In the genomic region with DNA sequence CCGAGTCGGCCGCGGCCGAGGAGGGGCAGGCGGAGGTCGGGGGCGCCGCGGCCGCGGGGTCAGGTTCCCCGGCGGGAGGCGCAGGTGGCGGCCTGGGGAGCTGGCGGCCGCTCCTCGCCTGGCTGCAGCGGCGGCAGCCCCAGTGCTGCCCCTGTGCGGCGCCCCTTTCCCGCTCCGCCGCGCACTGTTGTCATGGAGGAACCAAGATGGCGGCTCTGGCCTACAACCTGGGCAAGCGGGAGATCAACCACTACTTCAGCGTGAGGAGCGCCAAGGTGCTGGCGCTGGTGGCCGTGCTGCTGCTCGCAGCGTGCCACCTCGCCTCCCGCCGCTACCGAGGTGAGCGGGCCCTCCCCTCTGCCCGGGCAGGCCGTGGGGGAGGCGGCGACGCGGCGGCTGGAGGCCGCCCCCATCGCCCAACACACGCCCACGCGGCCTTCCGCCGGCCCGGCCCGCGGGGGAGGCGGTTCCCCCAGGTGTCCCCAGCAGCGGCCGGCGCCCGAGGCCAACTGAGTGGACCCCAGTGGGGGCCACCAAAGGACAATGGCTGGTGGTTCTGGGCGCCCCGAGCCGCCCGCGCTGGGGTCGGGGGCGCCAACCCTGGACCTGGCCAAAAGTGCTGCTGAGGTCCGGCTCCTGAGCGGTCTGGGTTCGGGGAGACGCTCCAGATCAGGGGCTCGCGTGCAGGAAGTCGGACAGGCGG, we compare ENCODE assay signal across 8 cellular contexts. TPM values are rescaled to one million over a fixed set of nuclear protein-coding genes. Genes with fewer than 3 reads are reported as not detected.
DNase-seq lines count a peak whose midpoint lies in the region; ATAC-seq, FAIRE-seq and TF ChIP-seq lines count a peak whose summit lies in the region.

No MANE protein-coding gene starts in this region.

- H3K27me3 ChIP-seq in GM12878 (replicated peaks in 1 of 2; ENCODE audit: control insufficient read depth in 2 of 2, insufficient read depth in 2 of 2, low read length in 1 of 2), result no peaks in the 10 kb centered on the region

- peak in 2 of 3 experiments; percentile 16 to 36; a peak in 2 of 6 replicates for TF ChIP-seq CTCF in GM12878 (IDR thresholded peaks at IDR 0.05 in 2 of 3, conservative IDR thresholded peaks at IDR 0.05 in 1 of 3; ENCODE audit: control insufficient read depth in 2 of 3, extremely low read depth in 1 of 3, insufficient read depth in 1 of 3, low read depth in 3 of 3, low read length in 3 of 3)

- intact Hi-C loops in GM12878 (cut with micrococcal nuclease; ENCODE audit: unreplicated experiment), result loop anchor here (5.0 kb wide), 2 partner anchors 147 to 992 kb away; partner anchors contain the start of gene SGCE

- CTCF ChIA-PET in GM12878 (lab: Yijun Ruan, JAX), result no interaction called here

- RAD21 ChIA-PET in GM12878 (lab: Charles Lee; ENCODE audit: unreplicated experiment), result interaction anchor here (1.8 kb wide), 1 partner anchor 59 kb away, joined by 4 read pairs; no protein-coding TSS in a partner anchor

- peak overlapping the region; percentile 94 for H3K4me2 ChIP-seq in GM12878 (ENCODE audit: control insufficient read depth, insufficient read depth)

- FAIRE-seq in GM12878 (lab: Jason Lieb, UNC), result no peak

- TF ChIP-seq EP300 in GM12878 (IDR thresholded peaks at IDR 0.05; ENCODE audit: borderline replicate concordance in 1 of 2, control insufficient read depth in 1 of 2, low read depth in 2 of 2, low read length in 2 of 2), result peak in 1 of 2 experiments; percentile 37; a peak in 1 of 4 replicates

- H3K79me2 ChIP-seq in GM12878 (ENCODE audit: control insufficient read depth, insufficient read depth, low read length), result peaks cover 27% of the 10 kb centered on the region

- no TSS peak for BruUV-seq in GM12878 (replicated peaks; lab: Mats Ljungman, UMichigan)

- peak overlapping the region; percentile 84 for H3K9ac ChIP-seq in GM12878 (ENCODE audit: control insufficient read depth, insufficient read depth, low read length)

- H3K4me1 ChIP-seq in GM12878 (ENCODE audit: control insufficient read depth, insufficient read depth, low read length), result peaks cover 14% of the 10 kb centered on the region

- WGBS in GM12878 (ENCODE audit: insufficient coverage, insufficient replicate concordance, low lambda C conversion rate, missing lambda C conversion rate), result under 1% methylated on average over 66 of the region's 77 CpGs

- H4K20me1 ChIP-seq in GM12878 (ENCODE audit: control insufficient read depth, insufficient read depth), result no peaks in the 10 kb centered on the region

- POLR2A ChIA-PET in GM12878 (lab: Charles Lee), result interaction anchor here (1.0 to 2.9 kb wide), 2 partner anchors 57 to 148 kb away, joined by 3 to 9 read pairs; no protein-coding TSS in a partner anchor

- SMC1A ChIA-PET in GM12878 (lab: Charles Lee; ENCODE audit: uncharacterized antibody, unreplicated experiment), result no interaction called here

- peak overlapping the region; percentile 79 for H3K27ac ChIP-seq in GM12878 (ENCODE audit: control insufficient read depth, insufficient read depth)

- peak overlapping the region; percentile 98 for H2AFZ ChIP-seq in GM12878 (ENCODE audit: control insufficient read depth, low read depth, low read length)

- no peaks in the 10 kb centered on the region for H3K9me3 ChIP-seq in GM12878 (replicated peaks; ENCODE audit: control insufficient read depth, insufficient read depth, low read length)

- H3K4me3 ChIP-seq in GM12878 (peak overlapping the region; percentile 71), iPS-11a (ENCODE audit: low read depth, low read length) (peak overlapping the region; percentile 78), skeletal muscle cell (ENCODE audit: low read depth, low read length) (peak overlapping the region; percentile 73)

- peak; percentile 85 for TF ChIP-seq POLR2A in GM12878 (IDR thresholded peaks at IDR 0.05; ENCODE audit: low read depth, low read length)

- DNase-seq in NCI-H2081 (lab: John Stamatoyannopoulos, UW), result peak; percentile 84 to 92
- no peak for DNase-seq in NCI-H2081 treated with DMSO at 0.1 percent for 48 hours (lab: John Stamatoyannopoulos, UW)
- peak; percentile 57 for DNase-seq in NCI-H1417 treated with DMSO at 0.1 percent for 48 hours (lab: John Stamatoyannopoulos, UW)
- peak; percentile 17 for DNase-seq in T1000 (lab: John Stamatoyannopoulos, UW)
- DNase-seq in GM12878 (ENCODE audit: low read depth, low spot score), result peak; percentile 27
- no peak for DNase-seq in skeletal muscle cell (ENCODE audit: low read depth)

- no peak for TF ChIP-seq RAD21 in GM12878 (IDR thresholded peaks at IDR 0.05; ENCODE audit: insufficient read depth, low read depth, low read length)

- H3K36me3 ChIP-seq in GM12878 (ENCODE audit: control insufficient read depth in 2 of 2, insufficient read depth in 2 of 2, low read length in 1 of 2), result no peaks in the 10 kb centered on the region

- in situ Hi-C loops in GM12878 (cut with MboI), result no loop called here

- ATAC-seq in HG02852 (IDR thresholded peaks at IDR 0.05; ENCODE audit: unreplicated experiment) (peak; percentile 79), GM12878 (peak; percentile 80)

TF ChIP-seq in GM12878, 131 proteins besides CTCF, POLR2A, EP300 and RAD21 (continues in another document):
- no peak for TF ChIP-seq TCF7 (IDR thresholded peaks at IDR 0.05; ENCODE audit: borderline replicate concordance)
- no peak; the same call in 1 of the 2 replicates for TF ChIP-seq TCF3 (IDR thresholded peaks at IDR 0.05; ENCODE audit: borderline replicate concordance, insufficient read depth, low read depth, low read length)
- TF ChIP-seq ZNF217 (IDR thresholded peaks at IDR 0.05), result peak; percentile 26; the same call in 1 of the 2 replicates
- TF ChIP-seq JUNB (IDR thresholded peaks at IDR 0.05), result no peak
- TF ChIP-seq SIN3A (IDR thresholded peaks at IDR 0.05; ENCODE audit: low read depth, low read length), result peak; percentile 68; the same call in 1 of the 2 replicates
- TF ChIP-seq NFXL1 (IDR thresholded peaks at IDR 0.05; ENCODE audit: borderline replicate concordance), result 0 out of 2 replicates have a peak, but pooled peaks have one; percentile 27
- TF ChIP-seq, protein P1, sequence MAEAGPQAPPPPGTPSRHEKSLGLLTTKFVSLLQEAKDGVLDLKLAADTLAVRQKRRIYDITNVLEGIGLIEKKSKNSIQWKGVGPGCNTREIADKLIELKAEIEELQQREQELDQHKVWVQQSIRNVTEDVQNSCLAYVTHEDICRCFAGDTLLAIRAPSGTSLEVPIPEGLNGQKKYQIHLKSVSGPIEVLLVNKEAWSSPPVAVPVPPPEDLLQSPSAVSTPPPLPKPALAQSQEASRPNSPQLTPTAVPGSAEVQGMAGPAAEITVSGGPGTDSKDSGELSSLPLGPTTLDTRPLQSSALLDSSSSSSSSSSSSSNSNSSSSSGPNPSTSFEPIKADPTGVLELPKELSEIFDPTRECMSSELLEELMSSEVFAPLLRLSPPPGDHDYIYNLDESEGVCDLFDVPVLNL (IDR thresholded peaks at IDR 0.05; ENCODE audit: low read depth, low read length), result no peak
- no peak for TF ChIP-seq RELB (IDR thresholded peaks at IDR 0.05; ENCODE audit: low read depth)
- TF ChIP-seq SRF (IDR thresholded peaks at IDR 0.05; ENCODE audit: low read depth in 2 of 2, low read length in 2 of 2), result no peak
- no peak for TF ChIP-seq ZBED1 (IDR thresholded peaks at IDR 0.05; ENCODE audit: borderline replicate concordance)
- no peak for TF ChIP-seq POLR2AphosphoS2 (IDR thresholded peaks at IDR 0.05; ENCODE audit: low read depth, low read length)
- no peak for TF ChIP-seq MEF2B (IDR thresholded peaks at IDR 0.05; ENCODE audit: partially characterized antibody, poor library complexity, severe bottlenecking)
- no peak for TF ChIP-seq NRF1 (conservative IDR thresholded peaks at IDR 0.05; ENCODE audit: low read depth, low read length)
- no peak for TF ChIP-seq IRF4 (IDR thresholded peaks at IDR 0.05; ENCODE audit: low read depth, low read length)
- TF ChIP-seq CHD2 (IDR thresholded peaks at IDR 0.05; ENCODE audit: borderline replicate concordance, low read depth, low read length), result 0 out of 2 replicates have a peak, but pooled peaks have one; percentile 36
- TF ChIP-seq JUND (IDR thresholded peaks at IDR 0.05; ENCODE audit: low read depth, low read length), result no peak

RNA-seq across cellular contexts. Expression of gene CASD1, which starts 0.4 kb away (rescaled TPM):
- 71.6 and 76.7 TPM in 2 replicates for total RNA-seq in GM12878 (2013; cell fraction: nucleolus; rRNA removed)
- total RNA-seq in GM12878 (2014; rRNA removed) (12.6 and 15.5 TPM in 2 replicates), GM12878 (2014; rRNA removed; fragmentation: Illumina TruSeq; extraction: Trizol) (11.6 and 12.6 TPM in 2 replicates), GM12878 (2021) (11.4 and 11.8 TPM in 2 replicates)
- polyA plus RNA-seq in GM12878 (2011; ENCODE audit: low read depth), result 2.9 TPM
- polyA plus RNA-seq in GM12878 (2011; rRNA removed) (18.6 and 32.6 TPM in 2 replicates), GM12878 (2014; fragmentation: Illumina TruSeq; extraction: Trizol) (13.0 and 16.4 TPM in 2 replicates), GM12878 (2014; fragmentation: Nextera tagmentation; extraction: Ambion mirVana) (1 to 10 TPM; 4.0 to 7.1 TPM), GM12878 (2014; rRNA removed) (6.4 and 10.0 TPM in 2 replicates), GM12878 (2016; fragmentation: Nextera tagmentation; extraction: Ambion mirVana) (1 to 10 TPM; 5.0 to 7.5 TPM)
- 4.2 and 4.7 TPM in 2 replicates for polyA plus RNA-seq in GM12878 (2011; cell fraction: cytosol; rRNA removed)
- polyA plus RNA-seq in GM12878 (2011; cell fraction: nucleus; rRNA removed), result 13.2 and 15.8 TPM in 2 replicates
- polyA plus RNA-seq in GM12878 (2012), result 5.9 and 6.3 TPM in 2 replicates
- polyA minus RNA-seq in GM12878 (2011; rRNA and poly(A)+ RNA removed), result 9.6 and 13.2 TPM in 2 replicates
- 6.3 and 17.9 TPM in 2 replicates for polyA minus RNA-seq in GM12878 (2011; cell fraction: cytosol; rRNA and poly(A)+ RNA removed)
- polyA minus RNA-seq in GM12878 (2011; cell fraction: nucleus; rRNA and poly(A)+ RNA removed), result 24.8 and 39.3 TPM in 2 replicates

Comparison
In these comparisons a context has a peak if more than half of its experiments do, and no peak if none do; other contexts are left out.
1. DNase-seq: peak in NCI-H2081 (2 of 2), NCI-H1417 treated with DMSO at 0.1 percent for 48 hours (single experiment), T1000 (single experiment) and GM12878 (single experiment); none in NCI-H2081 treated with DMSO at 0.1 percent for 48 hours (single experiment) and skeletal muscle cell (single experiment).
2. Peak in every context shown above with its lines, with median percentiles within 50 percentile points of each other: H3K4me3 ChIP-seq.